In the genomic region with DNA sequence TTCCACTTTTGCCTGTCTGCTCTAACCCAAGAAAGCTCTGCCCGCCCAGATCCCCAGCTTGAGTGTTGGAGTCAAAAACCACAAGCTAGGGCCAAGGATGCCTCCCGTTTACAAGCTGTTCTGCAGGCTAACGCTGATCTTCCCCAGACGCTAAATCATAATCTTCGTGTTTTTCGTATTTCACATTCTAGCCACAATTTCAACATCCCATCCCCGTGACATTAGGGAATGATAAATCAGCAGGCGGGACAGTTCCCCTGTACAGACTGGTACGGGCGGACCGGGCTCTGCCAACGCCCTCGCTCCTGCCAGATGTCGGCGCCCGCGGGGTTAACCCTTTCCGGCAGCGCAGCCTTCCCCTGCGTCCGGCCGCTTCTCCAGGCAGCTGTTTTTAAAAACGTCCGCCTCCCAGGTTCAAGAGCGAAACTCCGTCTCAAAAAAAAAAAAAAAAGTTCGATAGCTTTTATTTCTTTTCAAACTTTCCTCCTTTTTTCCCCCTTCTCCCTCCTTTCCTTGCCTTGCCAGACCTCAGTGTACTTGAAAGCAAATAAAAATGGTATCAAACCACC, we compare ENCODE assay signal across 8 cellular contexts.
DNase-seq lines count a peak whose midpoint lies in the region; ATAC-seq, FAIRE-seq and TF ChIP-seq lines count a peak whose summit lies in the region.

No MANE protein-coding gene starts in this region.

- H3K27ac ChIP-seq in Panc1 (ENCODE audit: low read length), result no peak overlapping the region

- no peaks in the 10 kb centered on the region for H3K36me3 ChIP-seq in Panc1 (ENCODE audit: control insufficient read depth, insufficient read depth, low read length)

- H3K4me3 ChIP-seq in GM08714 (ENCODE audit: low read length), result peak overlapping the region; percentile 7; the same call in 1 of the 2 replicates
- peak overlapping the region; percentile 4 to 9; a peak in 2 of 4 replicates for H3K4me3 ChIP-seq in Panc1 (ENCODE audit: low read depth in 2 of 2, low read length in 2 of 2)
- H3K4me3 ChIP-seq in lower leg skin (ENCODE audit: low read depth, poor library complexity, severe bottlenecking), result no peak overlapping the region

- CTCF ChIA-PET in Panc1 (lab: Charles Lee), result no interaction called here

- TF ChIP-seq POLR2A in lower leg skin (IDR thresholded peaks at IDR 0.05), result no peak

- TF ChIP-seq CTCF in Panc1 (IDR thresholded peaks at IDR 0.05), result no peak
- TF ChIP-seq CTCF in lower leg skin (IDR thresholded peaks at IDR 0.05), result no peak

- 0% methylated on average over 27 of the region's 27 CpGs for WGBS in lower leg skin, 2 donors

- no peak for FAIRE-seq in RCC 7860 (lab: Jason Lieb, UNC)

- POLR2A ChIA-PET in Panc1 (lab: Charles Lee), result no interaction called here

- ATAC-seq in Panc1 (peak; percentile 68; the same call in 1 of the 2 replicates), HG02840 (IDR thresholded peaks at IDR 0.05; ENCODE audit: low FRiP score, unreplicated experiment) (no peak)

- no TSS peak for BruUV-seq in Panc1 (replicated peaks; lab: Mats Ljungman, UMichigan)

- in situ Hi-C loops in Panc1 (cut with HindIII; ENCODE audit: low pct_unique_long_range_greater_than_20kb, low sequenced_read_pairs), result no loop called here

- H3K9me3 ChIP-seq in Panc1 (ENCODE audit: control insufficient read depth, insufficient read depth, low read depth, low read length), result no peaks in the 10 kb centered on the region

- DNase-seq in Panc1 (ENCODE audit: low read depth, low spot score) (no peak), dermis blood vessel endothelial cell (peak; percentile 4), lower leg skin (ENCODE audit: low spot score in 2 of 2) (peak; percentile 62 to 88), superior temporal gyrus (ENCODE audit: extremely low spot score) (peak; percentile 77), RCC 7860 (ENCODE audit: low spot score) (no peak), KG1 (lab: John Stamatoyannopoulos, UW) (no peak)

- intact Hi-C loops in Panc1 (cut with micrococcal nuclease; ENCODE audit: unreplicated experiment) (loop anchor here (10.0 kb wide), 1 partner anchor 111 kb away; no protein-coding TSS in a partner anchor), lower leg skin (cut with DNase I; ENCODE audit: low total_unique reads) (no loop called here)

- peaks cover 25% of the 10 kb centered on the region for H3K27me3 ChIP-seq in Panc1 (ENCODE audit: control insufficient read depth, insufficient read depth, low read length)

- H3K4me1 ChIP-seq in Panc1 (ENCODE audit: control insufficient read depth, insufficient read depth, low read length), result no peaks in the 10 kb centered on the region; the same call in 1 of the 2 replicates

Comparison
In these comparisons a context has a peak if more than half of its experiments do, and no peak if none do; other contexts are left out.
1. DNase-seq: peak in dermis blood vessel endothelial cell (single experiment), lower leg skin (2 of 2) and superior temporal gyrus (single experiment); none in Panc1 (single experiment), RCC 7860 (single experiment) and KG1 (single experiment).